In genomic region chr2:38446972-38447561, GRCh38 we compare ENCODE assay signal across 23 cellular contexts.
DNase-seq lines count a peak whose midpoint lies in the region; ATAC-seq, FAIRE-seq and TF ChIP-seq lines count a peak whose summit lies in the region.
"Had no signal": no experiment of that assay in that cellular context is flagged by ENCODE, and none has a peak within 500 bp of the region (broad histone marks: within the 10 kb centered on the region; RNA-seq: fewer than 3 reads in every experiment).

No MANE protein-coding gene starts in this region.

- no peak for TF ChIP-seq CTCF in mammary epithelial cell (conservative IDR thresholded peaks at IDR 0.05 in 1 of 2, IDR thresholded peaks at IDR 0.05 in 1 of 2; ENCODE audit: extremely low read depth in 1 of 2, insufficient read depth in 1 of 2, low read depth in 1 of 2, low read length in 2 of 2)

- H3K4me3 ChIP-seq in mammary epithelial cell (replicated peaks in 1 of 3; ENCODE audit: insufficient read depth in 1 of 3, low read depth in 2 of 3, low read length in 3 of 3) (peak overlapping the region in 1 of 3 experiments; percentile 28), skin epidermis (peak overlapping the region in 4 of 7 experiments; percentile 1 to 33 (median 14))
- H3K4me3 ChIP-seq: body of pancreas, gastrocnemius medialis, stomach had no signal

- ATAC-seq in HG02870 (IDR thresholded peaks at IDR 0.05; ENCODE audit: unreplicated experiment): peak; percentile 21
- no peak for ATAC-seq in HG02571 (IDR thresholded peaks at IDR 0.05; ENCODE audit: unreplicated experiment)
- ATAC-seq in GM18873 (IDR thresholded peaks at IDR 0.05; ENCODE audit: low FRiP score, unreplicated experiment): no peak
- ATAC-seq: gastrocnemius medialis had no signal

- H3K79me2 ChIP-seq in mammary epithelial cell (ENCODE audit: insufficient read depth, low read length): no peaks in the 10 kb centered on the region

- no peaks in the 10 kb centered on the region for H3K9me3 Mint-ChIP-seq in activated naive CD8-positive, alpha-beta T cell treated with anti-CD3 and anti-CD28 coated beads for 36 hours
- H3K9me3 Mint-ChIP-seq: activated CD4-positive, alpha-beta memory T cell treated with anti-CD3 and anti-CD28 coated beads for 36 hours had no signal

- peak overlapping the region; percentile 72 for H2AFZ ChIP-seq in mammary epithelial cell (ENCODE audit: low read depth, low read length)

- no peak overlapping the region for H3K27ac Mint-ChIP-seq in activated naive CD8-positive, alpha-beta T cell treated with anti-CD3 and anti-CD28 coated beads for 36 hours
- H3K27ac Mint-ChIP-seq: activated CD4-positive, alpha-beta memory T cell treated with anti-CD3 and anti-CD28 coated beads for 36 hours had no signal

- no peaks in the 10 kb centered on the region for H3K36me3 ChIP-seq in mammary epithelial cell (ENCODE audit: insufficient read depth, low read length)
- H3K36me3 ChIP-seq: BE2C, gastrocnemius medialis, stomach had no signal

- intact Hi-C loops in mammary epithelial cell (cut with micrococcal nuclease): loop anchor here (1.0 to 5.0 kb wide), 3 partner anchors 16 to 70 kb away; partner anchors contain the start of gene ATL2

- FAIRE-seq in GM12892 (lab: Jason Lieb, UNC): no peak
- FAIRE-seq: G401.6, GM18507 had no signal

- H3K9me3 ChIP-seq in mammary epithelial cell (replicated peaks; ENCODE audit: insufficient read depth, low read length): no peaks in the 10 kb centered on the region
- H3K9me3 ChIP-seq: BE2C, body of pancreas, gastrocnemius medialis, stomach had no signal

- CTCF ChIA-PET in mammary epithelial cell (lab: Charles Lee; ENCODE audit: low non-redundant PET): interaction anchor here (0.6 kb wide), 1 partner anchor 70 kb away, joined by 4 read pairs; the partner anchor contains the start of gene ATL2

- no TSS peak for BruUV-seq in mammary epithelial cell (replicated peaks; lab: Mats Ljungman, UMichigan)

- H3K27me3 Mint-ChIP-seq in activated naive CD8-positive, alpha-beta T cell treated with anti-CD3 and anti-CD28 coated beads for 36 hours: peaks cover under 1% of the 10 kb centered on the region

- H3K9ac ChIP-seq in mammary epithelial cell (ENCODE audit: insufficient read depth, low read length): peak overlapping the region; percentile 30

- H3K4me3 Mint-ChIP-seq in activated naive CD8-positive, alpha-beta T cell treated with anti-CD3 and anti-CD28 coated beads for 36 hours: no peak overlapping the region
- H3K4me3 Mint-ChIP-seq: activated CD4-positive, alpha-beta memory T cell treated with anti-CD3 and anti-CD28 coated beads for 36 hours had no signal

- H3K4me1 Mint-ChIP-seq in activated naive CD8-positive, alpha-beta T cell treated with anti-CD3 and anti-CD28 coated beads for 36 hours: no peaks in the 10 kb centered on the region

- TF ChIP-seq POLR2A in GM12892 (IDR thresholded peaks at IDR 0.05; ENCODE audit: low read depth, low read length): no peak

- no peaks in the 10 kb centered on the region for H3K27me3 ChIP-seq in mammary epithelial cell (ENCODE audit: insufficient read depth, low read length)
- H3K27me3 ChIP-seq: body of pancreas, gastrocnemius medialis, stomach had no signal

- 6% methylated on average over 7 of the region's 7 CpGs for WGBS in mammary epithelial cell (ENCODE audit: low coverage, missing lambda C conversion rate)

- no peaks in the 10 kb centered on the region for H4K20me1 ChIP-seq in mammary epithelial cell (ENCODE audit: insufficient read depth, low read length)

- H3K4me1 ChIP-seq in mammary epithelial cell (ENCODE audit: insufficient read depth, low read length): peaks cover 62% of the 10 kb centered on the region
- H3K4me1 ChIP-seq: BE2C had no signal

- H3K27ac ChIP-seq in mammary epithelial cell (ENCODE audit: insufficient read depth, low read depth, low read length): peak overlapping the region; percentile 51
- peak overlapping the region in 18 of 21 experiments; percentile 23 to 86 (median 77) for H3K27ac ChIP-seq in skin epidermis
- H3K27ac ChIP-seq: body of pancreas, gastrocnemius medialis had no signal

- dilution Hi-C loops in mammary epithelial cell (cut with HindIII; ENCODE audit: low sequenced_read_pairs): loop anchor here (5.0 kb wide), 1 partner anchor 70 kb away; the partner anchor contains the start of gene ATL2

- peak overlapping the region; percentile 54 for H3K4me2 ChIP-seq in mammary epithelial cell (ENCODE audit: insufficient read depth, low read depth, low read length)

- no peaks in the 10 kb centered on the region for H3K36me3 Mint-ChIP-seq in activated naive CD8-positive, alpha-beta T cell treated with anti-CD3 and anti-CD28 coated beads for 36 hours
- H3K36me3 Mint-ChIP-seq: activated CD4-positive, alpha-beta memory T cell treated with anti-CD3 and anti-CD28 coated beads for 36 hours had no signal

- DNase-seq in mammary epithelial cell (peak; percentile 78), islet precursor cell (peak; percentile 74), GM12892 (ENCODE audit: insufficient read length) (no peak)
- no peak for DNase-seq in activated naive CD8-positive, alpha-beta T cell treated with anti-CD3 and anti-CD28 coated beads for 36 hours
- DNase-seq: activated CD4-positive, alpha-beta memory T cell treated with anti-CD3 and anti-CD28 coated beads for 36 hours; activated gamma-delta T cell treated with Interleukin-2 at 50 U/mL for 16 hours; activated T-cell treated with anti-CD3 and anti-CD28 coated beads for 4 hours; BE2C; gastrocnemius medialis; Karpas-422; NCI-H2081 treated with DMSO at 0.1 percent for 48 hours; NCI-H446; PC-3; SHP77 treated with DMSO at 0.1 percent for 48 hours; stomach; SW 1271 had no signal

- in situ Hi-C loops in mammary epithelial cell (cut with MboI; ENCODE audit: low sequenced_read_pairs in 2 of 2): no loop called here

Comparison
In these comparisons a context has a peak if more than half of its experiments do, and no peak if none do; other contexts are left out.
1. DNase-seq: peak in mammary epithelial cell (single experiment) and islet precursor cell (single experiment); none in GM12892 (single experiment) and activated naive CD8-positive, alpha-beta T cell treated with anti-CD3 and anti-CD28 coated beads for 36 hours (single experiment).